1 cellular context compared by ENCODE assay signal in genomic region chr6:33781105-33781975, GRCh38.
TF ChIP-seq lines count a peak whose summit lies in the region.

No MANE protein-coding gene starts in this region.

TF ChIP-seq in SK-N-SH, 30 proteins besides CTCF, POLR2A, EP300 and RAD21 (continued from another document):
- peak; percentile 59 for TF ChIP-seq TCF12 (IDR thresholded peaks at IDR 0.05)
- peak; percentile 85; the same call in 1 of the 2 replicates for TF ChIP-seq TEAD4 (IDR thresholded peaks at IDR 0.05; ENCODE audit: borderline replicate concordance, insufficient read depth)
- no peak for TF ChIP-seq GABPA (IDR thresholded peaks at IDR 0.05; ENCODE audit: low read depth)
- TF ChIP-seq, protein P1, sequence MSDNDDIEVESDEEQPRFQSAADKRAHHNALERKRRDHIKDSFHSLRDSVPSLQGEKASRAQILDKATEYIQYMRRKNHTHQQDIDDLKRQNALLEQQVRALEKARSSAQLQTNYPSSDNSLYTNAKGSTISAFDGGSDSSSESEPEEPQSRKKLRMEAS (IDR thresholded peaks at IDR 0.05; ENCODE audit: low read depth), result 0 out of 2 replicates have a peak, but pooled peaks have one; percentile 34
- TF ChIP-seq TAF1 (IDR thresholded peaks at IDR 0.05; ENCODE audit: borderline replicate concordance, low read depth, low read length), result no peak
- peak; percentile 85 for TF ChIP-seq JUND (IDR thresholded peaks at IDR 0.05)
- no peak for TF ChIP-seq ELF1 (IDR thresholded peaks at IDR 0.05)
- TF ChIP-seq, protein P2, sequence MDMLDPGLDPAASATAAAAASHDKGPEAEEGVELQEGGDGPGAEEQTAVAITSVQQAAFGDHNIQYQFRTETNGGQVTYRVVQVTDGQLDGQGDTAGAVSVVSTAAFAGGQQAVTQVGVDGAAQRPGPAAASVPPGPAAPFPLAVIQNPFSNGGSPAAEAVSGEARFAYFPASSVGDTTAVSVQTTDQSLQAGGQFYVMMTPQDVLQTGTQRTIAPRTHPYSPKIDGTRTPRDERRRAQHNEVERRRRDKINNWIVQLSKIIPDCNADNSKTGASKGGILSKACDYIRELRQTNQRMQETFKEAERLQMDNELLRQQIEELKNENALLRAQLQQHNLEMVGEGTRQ (IDR thresholded peaks at IDR 0.05; ENCODE audit: borderline replicate concordance, low read depth, low read length), result no peak
- TF ChIP-seq MEF2A (IDR thresholded peaks at IDR 0.05; ENCODE audit: borderline replicate concordance, low read depth), result peak; percentile 53; the same call in 1 of the 2 replicates
- peak; percentile 32; the same call in 1 of the 2 replicates for TF ChIP-seq POLR2AphosphoS5 (IDR thresholded peaks at IDR 0.05; ENCODE audit: low read depth, low read length)
- TF ChIP-seq, protein P3, sequence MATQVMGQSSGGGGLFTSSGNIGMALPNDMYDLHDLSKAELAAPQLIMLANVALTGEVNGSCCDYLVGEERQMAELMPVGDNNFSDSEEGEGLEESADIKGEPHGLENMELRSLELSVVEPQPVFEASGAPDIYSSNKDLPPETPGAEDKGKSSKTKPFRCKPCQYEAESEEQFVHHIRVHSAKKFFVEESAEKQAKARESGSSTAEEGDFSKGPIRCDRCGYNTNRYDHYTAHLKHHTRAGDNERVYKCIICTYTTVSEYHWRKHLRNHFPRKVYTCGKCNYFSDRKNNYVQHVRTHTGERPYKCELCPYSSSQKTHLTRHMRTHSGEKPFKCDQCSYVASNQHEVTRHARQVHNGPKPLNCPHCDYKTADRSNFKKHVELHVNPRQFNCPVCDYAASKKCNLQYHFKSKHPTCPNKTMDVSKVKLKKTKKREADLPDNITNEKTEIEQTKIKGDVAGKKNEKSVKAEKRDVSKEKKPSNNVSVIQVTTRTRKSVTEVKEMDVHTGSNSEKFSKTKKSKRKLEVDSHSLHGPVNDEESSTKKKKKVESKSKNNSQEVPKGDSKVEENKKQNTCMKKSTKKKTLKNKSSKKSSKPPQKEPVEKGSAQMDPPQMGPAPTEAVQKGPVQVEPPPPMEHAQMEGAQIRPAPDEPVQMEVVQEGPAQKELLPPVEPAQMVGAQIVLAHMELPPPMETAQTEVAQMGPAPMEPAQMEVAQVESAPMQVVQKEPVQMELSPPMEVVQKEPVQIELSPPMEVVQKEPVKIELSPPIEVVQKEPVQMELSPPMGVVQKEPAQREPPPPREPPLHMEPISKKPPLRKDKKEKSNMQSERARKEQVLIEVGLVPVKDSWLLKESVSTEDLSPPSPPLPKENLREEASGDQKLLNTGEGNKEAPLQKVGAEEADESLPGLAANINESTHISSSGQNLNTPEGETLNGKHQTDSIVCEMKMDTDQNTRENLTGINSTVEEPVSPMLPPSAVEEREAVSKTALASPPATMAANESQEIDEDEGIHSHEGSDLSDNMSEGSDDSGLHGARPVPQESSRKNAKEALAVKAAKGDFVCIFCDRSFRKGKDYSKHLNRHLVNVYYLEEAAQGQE (IDR thresholded peaks at IDR 0.05; ENCODE audit: low read depth, low read length), result no peak
- no peak for TF ChIP-seq ZBTB33 (IDR thresholded peaks at IDR 0.05; ENCODE audit: borderline replicate concordance, low read depth)
- TF ChIP-seq RXRA (IDR thresholded peaks at IDR 0.05; ENCODE audit: borderline replicate concordance, low read depth), result no peak
- TF ChIP-seq RCOR1 (IDR thresholded peaks at IDR 0.05; ENCODE audit: low read length), result no peak
- no peak for TF ChIP-seq GATA2 (CRISPR knock-in tag; IDR thresholded peaks at IDR 0.05)
- TF ChIP-seq NFIC (IDR thresholded peaks at IDR 0.05; ENCODE audit: borderline replicate concordance), result peak; percentile 53
- no peak for TF ChIP-seq RFX5 (IDR thresholded peaks at IDR 0.05; ENCODE audit: low read length)
- TF ChIP-seq SIN3A (IDR thresholded peaks at IDR 0.05; ENCODE audit: borderline replicate concordance, low read depth, low read length), result no peak
- no peak for TF ChIP-seq CHD2 (IDR thresholded peaks at IDR 0.05; ENCODE audit: low read length, partially characterized antibody)
- no peak for TF ChIP-seq YY1 (IDR thresholded peaks at IDR 0.05; ENCODE audit: low read depth)
- no peak for TF ChIP-seq FOXJ3 (CRISPR knock-in tag; IDR thresholded peaks at IDR 0.05)
TF ChIP-seq in SK-N-SH: peak in this region for 9.
